In the genomic region with DNA sequence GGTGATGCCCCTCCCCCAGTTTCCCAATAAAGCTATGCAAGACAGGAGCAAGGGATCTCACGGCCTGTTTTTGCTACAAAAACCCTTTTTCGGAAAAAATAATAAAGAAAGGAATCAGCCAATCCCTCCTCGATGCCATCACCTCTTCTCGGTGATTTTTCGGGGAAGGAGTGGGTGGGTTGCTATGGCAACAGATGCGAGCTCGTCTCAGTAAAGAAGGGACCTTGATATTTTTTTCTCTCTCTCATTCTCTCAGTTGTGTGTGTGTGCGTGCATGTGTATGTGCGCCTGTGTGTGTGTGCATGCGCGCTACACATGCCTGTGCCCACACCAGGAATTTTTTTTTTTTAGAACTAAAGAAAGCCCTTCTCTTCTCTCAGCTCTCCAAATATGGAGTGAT, we compare ENCODE assay signal across 22 cellular contexts. TPM values are rescaled to one million over a fixed set of nuclear protein-coding genes. Genes with fewer than 3 reads are reported as not detected.
A peak's percentile ranks its signal among the peaks of the same experiment; 100 is the strongest.
DNase-seq lines count a peak whose midpoint lies in the region; ATAC-seq lines count a peak whose summit lies in the region.
"Had no signal": no experiment of that assay in that cellular context is flagged by ENCODE, and none has a peak within 500 bp of the region (broad histone marks: within the 10 kb centered on the region; RNA-seq: fewer than 3 reads in every experiment).

No MANE protein-coding gene starts in this region.

- H3K27me3 Mint-ChIP-seq in stimulated activated naive CD8-positive, alpha-beta T cell treated with anti-CD3 and anti-CD28 coated beads, Interleukin-15, amount 100 ng/mL, for 72 hours = peaks cover 96% of the 10 kb centered on the region

- peak overlapping the region; percentile 63 for H3K27ac ChIP-seq in temporal lobe (ENCODE audit: low read depth, low read length)
- H3K27ac ChIP-seq: A549; BLaER1 treated with 17β-estradiol and CSF1 and Interleukin-3, amounts not matched to agents 10 nM and 100 nM; heart right ventricle; left lung; skin epidermis had no signal

- no peak for ATAC-seq in stimulated activated naive CD8-positive, alpha-beta T cell treated with anti-CD3 and anti-CD28 coated beads, Interleukin-15, Interleukin-2, amounts not matched to agents 100 U/mL and 50 U/mL, for 24 hours
- ATAC-seq in stimulated activated naive CD8-positive, alpha-beta T cell treated with anti-CD3 and anti-CD28 coated beads, Interleukin-15, amount 100 ng/mL, for 72 hours = no peak
- ATAC-seq: A549, heart right ventricle, left lung had no signal

- no peak overlapping the region for H3K27ac Mint-ChIP-seq in stimulated activated naive CD8-positive, alpha-beta T cell treated with anti-CD3 and anti-CD28 coated beads, Interleukin-15, amount 100 ng/mL, for 72 hours
- H3K27ac Mint-ChIP-seq: HFFc6 had no signal

- peaks cover 0 to 7% of the 10 kb centered on the region in 2 donors for H3K9me3 Mint-ChIP-seq in stimulated activated naive CD8-positive, alpha-beta T cell treated with anti-CD3 and anti-CD28 coated beads, Interleukin-15, amount 100 ng/mL, for 72 hours
- H3K9me3 Mint-ChIP-seq: neural crest cell had no signal

- H3K4me1 Mint-ChIP-seq in stimulated activated naive CD8-positive, alpha-beta T cell treated with anti-CD3 and anti-CD28 coated beads, Interleukin-15, amount 100 ng/mL, for 72 hours = peaks cover 38% of the 10 kb centered on the region

- no peak overlapping the region for H3K4me3 Mint-ChIP-seq in stimulated activated naive CD8-positive, alpha-beta T cell treated with anti-CD3 and anti-CD28 coated beads, Interleukin-15, amount 100 ng/mL, for 72 hours
- H3K4me3 Mint-ChIP-seq: HFFc6, neural crest cell had no signal

- DNase-seq in activated CD4-positive, alpha-beta T cell treated with anti-CD3 and anti-CD28 coated beads for 24 hours (ENCODE audit: low read depth in 2 of 2) = peak; percentile 11 to 30
- DNase-seq in activated CD4-positive, alpha-beta T cell treated with anti-CD3 and anti-CD28 coated beads, Interleukin-2, amount 50 U/mL, for 1 hour = no peak
- DNase-seq in stimulated activated naive CD8-positive, alpha-beta T cell treated with anti-CD3 and anti-CD28 coated beads, Interleukin-15, Interleukin-2, amounts not matched to agents 100 U/mL and 50 U/mL, for 24 hours = peak; percentile 50
- no peak for DNase-seq in stimulated activated naive CD8-positive, alpha-beta T cell treated with anti-CD3 and anti-CD28 coated beads, Interleukin-15, amount 100 ng/mL, for 72 hours
- DNase-seq in inferior parietal cortex (ENCODE audit: extremely low spot score) (peak; percentile 70), HT-29 (ENCODE audit: low spot score) (no peak), cerebellar nuclear complex (lab: John Stamatoyannopoulos, UW) (no peak)
- DNase-seq: heart right ventricle, HFFc6, left lung, midbrain, NCI-H1105, NCI-H2107, NCI-H526 had no signal

RNA-seq across cellular contexts. Expression of a gene that starts 3.8 kb away (rescaled TPM):
- 10.1 TPM for total RNA-seq in temporal lobe
- total RNA-seq in HT-29 (2014; rRNA removed; shearing (Covaris generic)) = not detected in 2 replicates
- total RNA-seq: bronchial epithelial cell, dermis microvascular lymphatic vessel endothelial cell, heart right ventricle, pulmonary artery endothelial cell had no signal

RNA-seq across cellular contexts. Expression of a gene that starts 21.6 kb away (rescaled TPM):
- total RNA-seq in temporal lobe = 12.3 TPM
- total RNA-seq in HT-29 (2014; rRNA removed; shearing (Covaris generic)) = 122 and 128 TPM in 2 replicates

RNA-seq across cellular contexts. Expression of a gene that starts 45.4 kb away (rescaled TPM):
- total RNA-seq in temporal lobe = 1.7 TPM
- 40.3 and 44.9 TPM in 2 replicates for total RNA-seq in HT-29 (2014; rRNA removed; shearing (Covaris generic))
- total RNA-seq: HFFc6 had no signal

RNA-seq across cellular contexts. Expression of a gene that starts 49.7 kb away (rescaled TPM):
- 11.8 TPM for total RNA-seq in temporal lobe
- total RNA-seq in HT-29 (2014; rRNA removed; shearing (Covaris generic)) = 15.9 and 17.9 TPM in 2 replicates

Comparison
In these comparisons a context has a peak if more than half of its experiments do, and no peak if none do; other contexts are left out.
1. DNase-seq: peak in activated CD4-positive, alpha-beta T cell treated with anti-CD3 and anti-CD28 coated beads for 24 hours (2 of 2), stimulated activated naive CD8-positive, alpha-beta T cell treated with anti-CD3 and anti-CD28 coated beads, Interleukin-15, Interleukin-2, amounts not matched to agents 100 U/mL and 50 U/mL, for 24 hours (single experiment) and inferior parietal cortex (single experiment); none in activated CD4-positive, alpha-beta T cell treated with anti-CD3 and anti-CD28 coated beads, Interleukin-2, amount 50 U/mL, for 1 hour (single experiment), stimulated activated naive CD8-positive, alpha-beta T cell treated with anti-CD3 and anti-CD28 coated beads, Interleukin-15, amount 100 ng/mL, for 72 hours (0 of 2), HT-29 (single experiment) and cerebellar nuclear complex (0 of 2).
2. RNA of a gene that starts 3.8 kb away (total RNA-seq): 10.1 TPM in temporal lobe (single experiment); not detected in HT-29; every median in the first group is over 10 times any median in the second.
3. RNA of a gene that starts 45.4 kb away (total RNA-seq): 40.3 to 44.9 TPM in HT-29; 1.7 TPM in temporal lobe (single experiment); every median in the first group is over 10 times any median in the second.